In genomic region chr15:78004222-78004727, GRCh38 we compare ENCODE assay signal across 13 cellular contexts.
DNase-seq lines count a peak whose midpoint lies in the region; ATAC-seq, FAIRE-seq and TF ChIP-seq lines count a peak whose summit lies in the region.
"Had no signal": no experiment of that assay in that cellular context is flagged by ENCODE, and none has a peak within 500 bp of the region (broad histone marks: within the 10 kb centered on the region; RNA-seq: fewer than 3 reads in every experiment).

No MANE protein-coding gene starts in this region.

- H3K27me3 ChIP-seq in stomach (no peaks in the 10 kb centered on the region), BE2C (no peaks in the 10 kb centered on the region)
- H3K27me3 ChIP-seq: SJSA1 had no signal

- TF ChIP-seq CTCF in stomach (IDR thresholded peaks at IDR 0.05) (no peak), BE2C (IDR thresholded peaks at IDR 0.05; ENCODE audit: low read depth, low read length) (no peak)

- peaks cover 98% of the 10 kb centered on the region for H3K36me3 Mint-ChIP-seq in activated T-cell treated with anti-CD3 and anti-CD28 coated beads, Interleukin-2, amount 50 U/mL, for 24 hours (ENCODE audit: low read depth)

- peak overlapping the region; percentile 78 for H3K27ac Mint-ChIP-seq in activated T-cell treated with anti-CD3 and anti-CD28 coated beads, Interleukin-2, amount 50 U/mL, for 24 hours

- intact Hi-C loops in stomach (cut with DNase I; ENCODE audit: low total_unique reads), result loop anchor here (5.0 kb wide), 1 partner anchor 103 kb away; no protein-coding TSS in a partner anchor

- H3K9me3 Mint-ChIP-seq in activated T-cell treated with anti-CD3 and anti-CD28 coated beads, Interleukin-2, amount 50 U/mL, for 24 hours, result no peaks in the 10 kb centered on the region

- H3K27ac ChIP-seq in stomach, result peak overlapping the region; percentile 4 to 89 (median 76)
- H3K27ac ChIP-seq: SJSA1 had no signal

- H3K4me3 ChIP-seq in stomach (no peak overlapping the region), BE2C (ENCODE audit: low read depth, low read length) (no peak overlapping the region)
- H3K4me3 ChIP-seq: SJSA1 had no signal

- H3K4me3 Mint-ChIP-seq in activated T-cell treated with anti-CD3 and anti-CD28 coated beads, Interleukin-2, amount 50 U/mL, for 24 hours, result no peak overlapping the region

- peak; percentile 46 for ATAC-seq in HG02973 (IDR thresholded peaks at IDR 0.05; ENCODE audit: unreplicated experiment)
- no peak for ATAC-seq in GM21576 (IDR thresholded peaks at IDR 0.05; ENCODE audit: unreplicated experiment)

- no peaks in the 10 kb centered on the region for H3K27me3 Mint-ChIP-seq in activated T-cell treated with anti-CD3 and anti-CD28 coated beads, Interleukin-2, amount 50 U/mL, for 24 hours

- TF ChIP-seq EP300 in stomach (IDR thresholded peaks at IDR 0.05), result no peak

- H3K4me1 ChIP-seq in stomach (peaks cover 58 to 82% (median 77%) of the 10 kb centered on the region in 4 donors), BE2C (peaks cover 19% of the 10 kb centered on the region)
- H3K4me1 ChIP-seq: SJSA1 had no signal

- peaks cover 12% of the 10 kb centered on the region for H3K4me1 Mint-ChIP-seq in activated T-cell treated with anti-CD3 and anti-CD28 coated beads, Interleukin-2, amount 50 U/mL, for 24 hours (ENCODE audit: low read depth)

- peak; percentile 90 for FAIRE-seq in islet of Langerhans (lab: Jason Lieb, UNC)
- FAIRE-seq: G401.6, keratinocyte had no signal

- 61 to 82% (median 69%) methylated on average over 8 to 9 of the region's 9 CpGs for WGBS in stomach, 5 donors

- no peak for DNase-seq in activated T-cell treated with anti-CD3 and anti-CD28 coated beads, Interleukin-2, amount 50 U/mL, for 24 hours
- DNase-seq in activated T-cell treated with anti-CD3 and anti-CD28 coated beads, Interleukin-2, amount 50 U/mL, for 1 hour, result no peak
- DNase-seq in stomach (no peak), BE2C (no peak), NCI-H1694 treated with DMSO at 0.1 percent for 48 hours (lab: John Stamatoyannopoulos, UW) (no peak)
- DNase-seq: activated CD4-positive, alpha-beta T cell treated with anti-CD3 and anti-CD28 coated beads, Interleukin-2, amount 50 U/mL, for 4 hours; NCI-H2107 had no signal

- H3K9me3 ChIP-seq in stomach, result no peaks in the 10 kb centered on the region
- H3K9me3 ChIP-seq in BE2C, result no peaks in the 10 kb centered on the region
- H3K9me3 ChIP-seq: SJSA1 had no signal

- no peak for TF ChIP-seq POLR2A in stomach (IDR thresholded peaks at IDR 0.05)

- peaks cover 22 to 86% (median 79%) of the 10 kb centered on the region in 4 donors for H3K36me3 ChIP-seq in stomach
- peaks cover 19% of the 10 kb centered on the region for H3K36me3 ChIP-seq in BE2C
